ENCODE assay signal across 1 cellular context in the genomic region with DNA sequence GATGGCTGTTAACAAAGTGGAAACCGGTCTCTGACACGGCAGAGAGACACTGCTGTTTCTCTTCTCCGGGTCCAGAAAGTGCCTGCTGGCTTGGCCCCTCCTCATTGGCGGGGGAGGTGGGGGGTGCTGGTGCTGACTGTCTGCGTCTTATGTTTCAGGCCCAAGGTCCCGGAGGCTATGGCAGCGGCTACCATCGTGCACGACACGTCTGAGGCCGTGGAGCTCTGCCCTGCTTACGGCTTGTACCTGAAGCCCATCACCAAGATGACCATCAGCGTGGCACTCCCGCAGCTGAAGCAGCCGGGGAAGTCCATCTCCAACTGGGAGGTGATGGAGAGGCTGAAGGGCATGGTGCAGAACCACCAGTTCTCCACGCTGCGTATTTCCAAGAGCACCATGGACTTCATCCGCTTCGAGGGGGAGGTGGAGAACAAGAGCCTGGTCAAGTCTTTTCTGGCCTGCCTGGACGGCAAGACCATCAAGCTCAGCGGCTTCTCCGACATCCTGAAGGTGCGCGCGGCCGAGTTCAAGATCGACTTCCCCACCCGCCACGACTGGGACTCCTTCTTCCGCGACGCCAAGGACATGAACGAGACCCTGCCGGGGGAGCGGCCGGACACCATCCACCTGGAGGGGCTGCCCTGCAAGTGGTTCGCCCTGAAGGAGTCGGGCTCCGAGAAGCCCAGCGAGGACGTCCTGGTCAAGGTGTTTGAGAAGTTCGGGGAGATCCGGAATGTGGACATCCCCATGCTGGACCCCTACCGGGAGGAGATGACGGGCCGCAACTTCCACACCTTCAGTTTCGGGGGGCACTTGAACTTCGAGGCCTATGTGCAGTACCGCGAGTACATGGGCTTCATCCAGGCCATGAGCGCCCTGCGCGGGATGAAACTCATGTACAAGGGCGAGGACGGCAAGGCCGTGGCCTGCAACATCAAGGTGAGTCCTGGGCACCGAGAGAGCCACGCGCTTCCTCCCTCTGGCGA.
TF ChIP-seq lines count a peak whose summit lies in the region.

No MANE protein-coding gene starts in this region.

TF ChIP-seq in endothelial cell of umbilical vein, 7 proteins besides CTCF, POLR2A, EP300 and RAD21:
- TF ChIP-seq POLR2AphosphoS5 (IDR thresholded peaks at IDR 0.05; ENCODE audit: insufficient read depth, low read depth, low read length): no peak
- no peak for TF ChIP-seq EZH2 (IDR thresholded peaks at IDR 0.05; ENCODE audit: borderline replicate concordance, low read depth, low read length, severe bottlenecking)
- no peak for TF ChIP-seq FOS (IDR thresholded peaks at IDR 0.05; ENCODE audit: borderline replicate concordance, insufficient read depth, low read length)
- TF ChIP-seq GATA2 (IDR thresholded peaks at IDR 0.05; ENCODE audit: insufficient read depth, insufficient read length, low read depth, low read length): no peak
- no peak for TF ChIP-seq JUN (IDR thresholded peaks at IDR 0.05; ENCODE audit: borderline replicate concordance, insufficient read depth, insufficient read length, low read depth)
- TF ChIP-seq, protein P1, sequence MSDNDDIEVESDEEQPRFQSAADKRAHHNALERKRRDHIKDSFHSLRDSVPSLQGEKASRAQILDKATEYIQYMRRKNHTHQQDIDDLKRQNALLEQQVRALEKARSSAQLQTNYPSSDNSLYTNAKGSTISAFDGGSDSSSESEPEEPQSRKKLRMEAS (IDR thresholded peaks at IDR 0.05; ENCODE audit: insufficient read depth, insufficient read length): no peak
- TF ChIP-seq MYC (IDR thresholded peaks at IDR 0.05; ENCODE audit: low read depth, low read length): no peak
